7 cellular contexts compared by ENCODE assay signal in the genomic region with DNA sequence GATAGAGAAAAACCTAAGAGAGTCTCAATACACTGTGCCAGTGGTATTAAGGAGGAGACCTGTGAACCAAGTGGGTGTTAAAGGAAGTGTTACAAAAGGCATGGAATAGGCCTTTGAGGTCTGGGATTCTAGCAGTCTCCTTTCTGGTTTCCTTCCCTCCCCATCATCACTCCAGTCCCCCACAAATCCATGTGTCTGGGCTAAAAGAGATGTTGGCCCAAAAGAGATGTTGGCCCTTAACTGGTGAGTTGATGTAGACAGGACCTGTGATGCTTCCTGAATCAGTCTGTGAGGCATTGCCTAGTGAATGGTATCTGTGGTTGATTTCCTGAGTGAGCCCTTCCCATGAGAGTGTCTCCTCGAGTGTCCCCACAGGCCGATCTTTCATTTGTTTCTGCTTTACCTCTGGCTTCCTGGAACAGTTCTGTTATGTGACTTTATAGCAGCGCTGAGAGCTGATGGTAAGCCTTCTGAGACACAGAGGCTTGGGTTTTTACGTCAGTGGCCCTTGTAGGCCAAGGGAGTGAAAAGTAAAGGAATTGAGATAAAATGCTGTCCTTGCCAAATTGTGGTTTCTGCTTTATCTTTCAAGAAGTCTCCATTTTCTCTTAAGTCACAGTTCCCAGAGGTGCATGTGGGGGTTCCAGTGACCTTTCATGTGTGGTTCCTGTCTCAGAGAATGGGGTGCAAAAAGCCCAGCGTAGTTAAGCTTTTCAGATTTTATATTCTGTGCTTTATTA.
DNase-seq lines count a peak whose midpoint lies in the region; ATAC-seq, FAIRE-seq and TF ChIP-seq lines count a peak whose summit lies in the region.

No MANE protein-coding gene starts in this region.

- H3K4me1 Mint-ChIP-seq in activated naive CD8-positive, alpha-beta T cell (ENCODE audit: low read depth) = peaks cover 89% of the 10 kb centered on the region

- TF ChIP-seq CTCF in testis (IDR thresholded peaks at IDR 0.05) = no peak

- H3K4me3 Mint-ChIP-seq in activated naive CD8-positive, alpha-beta T cell = peak overlapping the region; percentile 83

- no peaks in the 10 kb centered on the region for H3K27me3 ChIP-seq in testis

- DNase-seq in left kidney (ENCODE audit: low read depth, low spot score) (peak; percentile 18), testis (peak; percentile 72), H54 (ENCODE audit: insufficient read length, low spot score) (no peak), 8988T (no peak)

- FAIRE-seq in H54 (lab: Jason Lieb, UNC) = no peak

- H3K27ac Mint-ChIP-seq in activated naive CD8-positive, alpha-beta T cell = peak overlapping the region; percentile 99

- H3K36me3 ChIP-seq in KOPT-K1 (ENCODE audit: insufficient read depth, low read length) (peaks cover 28% of the 10 kb centered on the region), testis (ENCODE audit: low read depth, missing control alignments) (no peaks in the 10 kb centered on the region)

- peaks cover 9% of the 10 kb centered on the region for H3K36me3 Mint-ChIP-seq in activated naive CD8-positive, alpha-beta T cell

- H3K27ac ChIP-seq in KOPT-K1 (ENCODE audit: low read depth, low read length, poor library complexity, severe bottlenecking) (peak overlapping the region; percentile 90), testis (peak overlapping the region; percentile 90 to 91)

- intact Hi-C loops in testis (cut with DNase I; ENCODE audit: low total_unique reads) = no loop called here

- WGBS in testis, 2 donors = 22 to 54% methylated on average over 5 of the region's 5 CpGs

- peak; percentile 20 for ATAC-seq in GM19463 (IDR thresholded peaks at IDR 0.05; ENCODE audit: unreplicated experiment)

- TF ChIP-seq POLR2A in testis (IDR thresholded peaks at IDR 0.05) (no peak), H54 (IDR thresholded peaks at IDR 0.05; ENCODE audit: low read depth, low read length) (no peak)

- no peaks in the 10 kb centered on the region for H3K27me3 Mint-ChIP-seq in activated naive CD8-positive, alpha-beta T cell

- H3K4me1 ChIP-seq in testis = peaks cover 47% of the 10 kb centered on the region

- H3K4me3 ChIP-seq in testis = no peak overlapping the region

- no peaks in the 10 kb centered on the region for H3K9me3 ChIP-seq in KOPT-K1 (ENCODE audit: insufficient read depth, low read length, poor library complexity, severe bottlenecking)
- no peaks in the 10 kb centered on the region for H3K9me3 ChIP-seq in testis

- no peaks in the 10 kb centered on the region for H3K9me3 Mint-ChIP-seq in activated naive CD8-positive, alpha-beta T cell (ENCODE audit: low read depth)

Comparison
In these comparisons a context has a peak if more than half of its experiments do, and no peak if none do; other contexts are left out.
1. DNase-seq: peak in left kidney (single experiment) and testis (single experiment); none in H54 (single experiment) and 8988T (single experiment).